In genomic region chr3:160755776-160756304, GRCh38 we compare ENCODE assay signal across 8 cellular contexts. TPM values are rescaled to one million over a fixed set of nuclear protein-coding genes. Genes with fewer than 3 reads are reported as not detected.
DNase-seq lines count a peak whose midpoint lies in the region; ATAC-seq and TF ChIP-seq lines count a peak whose summit lies in the region.

Gene PPM1L, plus strand, starts transcription at chr3:160756231.

- H3K4me1 Mint-ChIP-seq in activated naive CD4-positive, alpha-beta T cell treated with anti-CD3 and anti-CD28 coated beads, Interleukin-2, amount 10 ng/mL, durations not matched to agents 7 days and 5 days = peaks cover 40% of the 10 kb centered on the region

- no peaks in the 10 kb centered on the region for H3K27me3 ChIP-seq in upper lobe of left lung

- H3K9me3 Mint-ChIP-seq in activated naive CD4-positive, alpha-beta T cell treated with anti-CD3 and anti-CD28 coated beads, Interleukin-2, amount 10 ng/mL, durations not matched to agents 7 days and 5 days = no peaks in the 10 kb centered on the region

- ATAC-seq in GM19397 (IDR thresholded peaks at IDR 0.05; ENCODE audit: unreplicated experiment) (peak; percentile 48), HG03520 (IDR thresholded peaks at IDR 0.05; ENCODE audit: unreplicated experiment) (peak; percentile 38), upper lobe of left lung (ENCODE audit: low FRiP score in 2 of 2) (peak; percentile 52 to 76)

- DNase-seq in COR-L47 (lab: John Stamatoyannopoulos, UW) (peak; percentile 75), RPMI7951 (ENCODE audit: low read depth) (peak; percentile 53), globus pallidus (ENCODE audit: low spot score) (peak; percentile 65), occipital lobe (lab: John Stamatoyannopoulos, UW) (peak; percentile 52), upper lobe of left lung (peak; percentile 49 to 93)
- DNase-seq in activated naive CD4-positive, alpha-beta T cell treated with anti-CD3 and anti-CD28 coated beads, Interleukin-2, amount 10 ng/mL, durations not matched to agents 7 days and 5 days = peak; percentile 73

- H3K4me3 Mint-ChIP-seq in activated naive CD4-positive, alpha-beta T cell treated with anti-CD3 and anti-CD28 coated beads, Interleukin-2, amount 10 ng/mL, durations not matched to agents 7 days and 5 days = peak within 1 kb of the TSS; percentile 98

- 0% methylated on average over 64 of the region's 64 CpGs; no CpG with 5 or more reads in 1 of the 2 donors for WGBS in upper lobe of left lung, 2 donors

- H3K4me1 ChIP-seq in upper lobe of left lung = peaks cover 13 to 26% (median 22%) of the 10 kb centered on the region in 4 donors

- peaks cover 30% of the 10 kb centered on the region for H3K27me3 Mint-ChIP-seq in activated naive CD4-positive, alpha-beta T cell treated with anti-CD3 and anti-CD28 coated beads, Interleukin-2, amount 10 ng/mL, durations not matched to agents 7 days and 5 days

- H3K27ac Mint-ChIP-seq in activated naive CD4-positive, alpha-beta T cell treated with anti-CD3 and anti-CD28 coated beads, Interleukin-2, amount 10 ng/mL, durations not matched to agents 7 days and 5 days = peak within 1 kb of the TSS; percentile 98

- peak within 1 kb of the TSS; percentile 63 to 94 (median 72) for H3K4me3 ChIP-seq in upper lobe of left lung

- CTCF ChIA-PET in activated naive CD4-positive, alpha-beta T cell treated with anti-CD3 and anti-CD28 coated beads, Interleukin-2, amount 10 ng/mL, durations not matched to agents 7 days and 5 days (lab: Charles Lee) = no interaction called here

- peaks cover 4% of the 10 kb centered on the region for H3K36me3 Mint-ChIP-seq in activated naive CD4-positive, alpha-beta T cell treated with anti-CD3 and anti-CD28 coated beads, Interleukin-2, amount 10 ng/mL, durations not matched to agents 7 days and 5 days

- no peaks in the 10 kb centered on the region for H3K36me3 ChIP-seq in upper lobe of left lung

- no peak for TF ChIP-seq EP300 in upper lobe of left lung (IDR thresholded peaks at IDR 0.05)

- H3K27ac ChIP-seq in upper lobe of left lung = peak within 1 kb of the TSS; percentile 89 to 96 (median 92)

- no peak for TF ChIP-seq POLR2A in upper lobe of left lung (IDR thresholded peaks at IDR 0.05)

- no peaks in the 10 kb centered on the region for H3K9me3 ChIP-seq in upper lobe of left lung

- no peak for TF ChIP-seq CTCF in upper lobe of left lung (IDR thresholded peaks at IDR 0.05)

RNA-seq across cellular contexts. Expression of gene PPM1L, which starts in this region (rescaled TPM):
- total RNA-seq in RPMI7951 (2014; rRNA removed; shearing (Covaris generic)) = 0.39 and 1.6 TPM in 2 replicates
- total RNA-seq in occipital lobe (90.3 TPM), upper lobe of left lung (10 to 100 TPM; 11.3 to 26.8 (median 18.7) TPM)

Comparison
In these comparisons a context has a peak if more than half of its experiments do, and no peak if none do; other contexts are left out.
1. Peak in every context shown above with its lines: DNase-seq, ATAC-seq, H3K4me3 ChIP-seq and H3K27ac ChIP-seq.